8 cellular contexts compared by ENCODE assay signal in genomic region chr2:222424281-222424728, GRCh38. TPM values are rescaled to one million over a fixed set of nuclear protein-coding genes. Genes with fewer than 3 reads are reported as not detected.
DNase-seq lines count a peak whose midpoint lies in the region; ATAC-seq and TF ChIP-seq lines count a peak whose summit lies in the region.

SGPP2 (plus strand) TSS chr2:222424543; CDS start chr2:222424603, 60 bp downstream.

- intact Hi-C loops in left ventricle myocardium inferior (cut with micrococcal nuclease) = no loop called here
- intact Hi-C loops in gastrocnemius medialis (cut with DNase I; ENCODE audit: low total_unique reads) = no loop called here

- H3K27me3 Mint-ChIP-seq in CD4-positive, CD25-positive, alpha-beta regulatory T cell = peaks cover 28% of the 10 kb centered on the region

- no peaks in the 10 kb centered on the region for H3K27me3 ChIP-seq in CD4-positive, CD25-positive, alpha-beta regulatory T cell (ENCODE audit: control insufficient read depth, insufficient read depth, low read length)
- H3K27me3 ChIP-seq in left ventricle myocardium inferior (ENCODE audit: low read depth) = peaks cover 36% of the 10 kb centered on the region
- H3K27me3 ChIP-seq in gastrocnemius medialis = peaks cover 18 to 37% (median 19%) of the 10 kb centered on the region in 3 donors

- no peak for TF ChIP-seq POLR2A in gastrocnemius medialis (IDR thresholded peaks at IDR 0.05)

- H3K9me3 Mint-ChIP-seq in CD4-positive, CD25-positive, alpha-beta regulatory T cell = no peaks in the 10 kb centered on the region

- peaks cover 7 to 46% (median 37%) of the 10 kb centered on the region in 4 donors for H3K4me1 Mint-ChIP-seq in CD4-positive, CD25-positive, alpha-beta regulatory T cell

- H3K36me3 Mint-ChIP-seq in CD4-positive, CD25-positive, alpha-beta regulatory T cell = no peaks in the 10 kb centered on the region

- no peaks in the 10 kb centered on the region for H3K36me3 ChIP-seq in CD4-positive, CD25-positive, alpha-beta regulatory T cell (ENCODE audit: control insufficient read depth, insufficient read depth, low read length)
- H3K36me3 ChIP-seq in left ventricle myocardium inferior (no peaks in the 10 kb centered on the region), gastrocnemius medialis (no peaks in the 10 kb centered on the region)

- peak within 1 kb of the TSS; percentile 83 for H3K4me3 ChIP-seq in CD4-positive, CD25-positive, alpha-beta regulatory T cell (ENCODE audit: low read depth, low read length)
- peak within 1 kb of the TSS; percentile 79 for H3K4me3 ChIP-seq in left ventricle myocardium inferior
- H3K4me3 ChIP-seq in gastrocnemius medialis = peak within 1 kb of the TSS; percentile 26 to 54 (median 46)

- peak within 1 kb of the TSS; percentile 72 for H3K27ac ChIP-seq in CD4-positive, CD25-positive, alpha-beta regulatory T cell (ENCODE audit: insufficient read depth, low read length, poor library complexity, severe bottlenecking)
- peak within 1 kb of the TSS; percentile 61 for H3K27ac ChIP-seq in left ventricle myocardium inferior (replicated peaks)
- no peak within 1 kb of the TSS for H3K27ac ChIP-seq in gastrocnemius medialis

- H3K4me3 Mint-ChIP-seq in CD4-positive, CD25-positive, alpha-beta regulatory T cell = peak within 1 kb of the TSS; percentile 95 to 99 (median 98)

- no peaks in the 10 kb centered on the region for H3K9me3 ChIP-seq in CD4-positive, CD25-positive, alpha-beta regulatory T cell (ENCODE audit: control insufficient read depth in 2 of 2, low read length in 2 of 2)
- H3K9me3 ChIP-seq in left ventricle myocardium inferior (replicated peaks) = no peaks in the 10 kb centered on the region
- no peaks in the 10 kb centered on the region for H3K9me3 ChIP-seq in gastrocnemius medialis

- peak; percentile 39 to 55 for ATAC-seq in CD4-positive, CD25-positive, alpha-beta regulatory T cell (ENCODE audit: low read depth in 2 of 2)
- ATAC-seq in GM19397 (IDR thresholded peaks at IDR 0.05; ENCODE audit: unreplicated experiment) (peak; percentile 26), HG03520 (IDR thresholded peaks at IDR 0.05; ENCODE audit: unreplicated experiment) (peak; percentile 16), gastrocnemius medialis (no peak), HG03378 (IDR thresholded peaks at IDR 0.05; ENCODE audit: unreplicated experiment) (no peak)

- peaks cover 36% of the 10 kb centered on the region for H3K4me1 ChIP-seq in CD4-positive, CD25-positive, alpha-beta regulatory T cell (ENCODE audit: control insufficient read depth, insufficient read depth, low read length, poor library complexity, severe bottlenecking)
- H3K4me1 ChIP-seq in left ventricle myocardium inferior (peaks cover 19% of the 10 kb centered on the region), gastrocnemius medialis (no peaks in the 10 kb centered on the region)

- in situ Hi-C loops in gastrocnemius medialis (cut with MboI; ENCODE audit: low sequenced_read_pairs in 4 of 4) = no loop called here

- DNase-seq in CD4-positive, CD25-positive, alpha-beta regulatory T cell = peak in 2 of 3 donors; percentile 24 to 28
- DNase-seq in activated T-helper 1 cell treated with Interleukin-2 at 50 U/mL for 16 hours (ENCODE audit: low read depth) (peak; percentile 3), left ventricle myocardium inferior (peak; percentile 20), gastrocnemius medialis (no peak), NCI-H128 (lab: John Stamatoyannopoulos, UW; ENCODE audit: unreplicated experiment) (no peak)

- H3K27ac Mint-ChIP-seq in CD4-positive, CD25-positive, alpha-beta regulatory T cell = peak within 1 kb of the TSS; percentile 16 to 93 (median 89)

- TF ChIP-seq CTCF in left ventricle myocardium inferior (IDR thresholded peaks at IDR 0.05; ENCODE audit: borderline replicate concordance) = no peak
- no peak for TF ChIP-seq CTCF in gastrocnemius medialis (IDR thresholded peaks at IDR 0.05 in 4 of 5, conservative IDR thresholded peaks at IDR 0.05 in 1 of 5)

RNA-seq across cellular contexts. Expression of gene SGPP2, which starts in this region (rescaled TPM):
- total RNA-seq in CD4-positive, CD25-positive, alpha-beta regulatory T cell = 8.3 TPM
- polyA plus RNA-seq in CD4-positive, CD25-positive, alpha-beta regulatory T cell = 1 to 10 TPM; 2.7 to 7.2 (median 3.9) TPM
- total RNA-seq in left ventricle myocardium inferior (2.3 TPM), gastrocnemius medialis (under 1 TPM in 3 of 4 donors, not detected in 1; 0.17 to 0.59 (median 0.31) TPM)

Comparison
In these comparisons a context has a peak if more than half of its experiments do, and no peak if none do; other contexts are left out.
1. ATAC-seq: peak in CD4-positive, CD25-positive, alpha-beta regulatory T cell (2 of 2), GM19397 (single experiment) and HG03520 (single experiment); none in gastrocnemius medialis (0 of 2) and HG03378 (single experiment).
2. DNase-seq: peak in CD4-positive, CD25-positive, alpha-beta regulatory T cell (2 of 3), activated T-helper 1 cell treated with Interleukin-2 at 50 U/mL for 16 hours (single experiment) and left ventricle myocardium inferior (single experiment); none in gastrocnemius medialis (0 of 2) and NCI-H128 (single experiment).
3. H3K27ac ChIP-seq: peak in CD4-positive, CD25-positive, alpha-beta regulatory T cell (single experiment) and left ventricle myocardium inferior (single experiment); none in gastrocnemius medialis (0 of 4).
4. Peak in every context shown above with its lines, with median percentiles within 50 percentile points of each other: H3K4me3 ChIP-seq.